In the genomic region with DNA sequence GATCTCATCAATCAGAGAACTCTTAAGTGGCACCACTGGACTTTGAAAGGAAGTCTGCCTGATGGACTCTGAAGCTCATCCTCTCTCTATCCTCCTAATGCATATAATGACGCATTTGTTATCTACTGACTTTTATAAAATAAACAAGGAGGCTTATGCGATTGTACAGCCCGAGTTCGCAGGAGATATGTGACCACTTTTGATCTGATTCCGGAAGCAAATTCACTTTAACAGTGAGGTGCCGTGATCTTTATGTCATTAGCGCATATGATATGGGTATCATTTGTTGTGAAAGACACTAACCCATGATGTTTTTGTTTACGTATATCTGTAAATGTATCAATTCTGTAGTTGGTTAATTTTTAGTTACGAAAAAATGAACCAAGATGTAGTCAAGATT, we compare ENCODE assay signal across 8 cellular contexts. TPM values are rescaled to one million over a fixed set of nuclear protein-coding genes. Genes with fewer than 3 reads are reported as not detected.
DNase-seq lines count a peak whose midpoint lies in the region; ATAC-seq and TF ChIP-seq lines count a peak whose summit lies in the region.

No MANE protein-coding gene starts in this region.

- DNase-seq in T-helper 1 cell (no peak), RWPE1 (ENCODE audit: low spot score) (no peak), epithelial cell of prostate (ENCODE audit: low read depth, low spot score) (no peak), progenitor cell of endocrine pancreas (ENCODE audit: low spot score, unreplicated experiment) (no peak), SK-N-DZ (ENCODE audit: low spot score) (no peak), NCI-H345 (lab: John Stamatoyannopoulos, UW) (no peak)

- H3K4me3 Mint-ChIP-seq in T-helper 1 cell treated with Interleukin-12 subunit alpha and Interleukin-12 subunit beta and Interleukin-4 antibody, amounts not matched to agents 30 μg/mL and 1 μg/mL, for 36 hours, result peak overlapping the region; percentile 99
- peak overlapping the region; percentile 99 for H3K4me3 Mint-ChIP-seq in progenitor cell of endocrine pancreas (ENCODE audit: low read depth)

- TF ChIP-seq CTCF in RWPE1 (conservative IDR thresholded peaks at IDR 0.05; ENCODE audit: low read depth) (no peak), progenitor cell of endocrine pancreas (IDR thresholded peaks at IDR 0.05; ENCODE audit: unreplicated experiment) (no peak)

- H3K9me3 Mint-ChIP-seq in T-helper 1 cell treated with Interleukin-12 subunit alpha and Interleukin-12 subunit beta and Interleukin-4 antibody, amounts not matched to agents 30 μg/mL and 1 μg/mL, for 36 hours, result no peaks in the 10 kb centered on the region
- H3K9me3 Mint-ChIP-seq in progenitor cell of endocrine pancreas (ENCODE audit: low read depth), result no peaks in the 10 kb centered on the region

- H3K36me3 Mint-ChIP-seq in T-helper 1 cell treated with Interleukin-12 subunit alpha and Interleukin-12 subunit beta and Interleukin-4 antibody, amounts not matched to agents 30 μg/mL and 1 μg/mL, for 36 hours (ENCODE audit: low read depth), result peaks cover 8% of the 10 kb centered on the region
- peaks cover 5% of the 10 kb centered on the region for H3K36me3 Mint-ChIP-seq in progenitor cell of endocrine pancreas (ENCODE audit: insufficient read depth)

- H3K27ac Mint-ChIP-seq in T-helper 1 cell treated with Interleukin-12 subunit alpha and Interleukin-12 subunit beta and Interleukin-4 antibody, amounts not matched to agents 30 μg/mL and 1 μg/mL, for 36 hours, result peak overlapping the region; percentile 95
- peak overlapping the region; percentile 97 for H3K27ac Mint-ChIP-seq in progenitor cell of endocrine pancreas

- peaks cover 11% of the 10 kb centered on the region for H3K27me3 Mint-ChIP-seq in T-helper 1 cell treated with Interleukin-12 subunit alpha and Interleukin-12 subunit beta and Interleukin-4 antibody, amounts not matched to agents 30 μg/mL and 1 μg/mL, for 36 hours (ENCODE audit: low read depth)
- peaks cover 13% of the 10 kb centered on the region for H3K27me3 Mint-ChIP-seq in progenitor cell of endocrine pancreas

- POLR2A ChIA-PET in RWPE1 (lab: Yijun Ruan, JAX; ENCODE audit: low non-redundant PET), result interaction anchor here (0.9 kb wide), 1 partner anchor 21 kb away, joined by 3 read pairs; no protein-coding TSS in a partner anchor

- no peak for ATAC-seq in HG03442 (IDR thresholded peaks at IDR 0.05; ENCODE audit: unreplicated experiment)

- CTCF ChIA-PET in RWPE1 (lab: Yijun Ruan, JAX), result interaction anchor here (0.6 to 0.8 kb wide), 2 partner anchors 30 kb away, joined by 3 to 5 read pairs; no protein-coding TSS in a partner anchor

- H3K4me1 Mint-ChIP-seq in T-helper 1 cell treated with Interleukin-12 subunit alpha and Interleukin-12 subunit beta and Interleukin-4 antibody, amounts not matched to agents 30 μg/mL and 1 μg/mL, for 36 hours (ENCODE audit: low read depth), result peaks cover 36% of the 10 kb centered on the region
- peaks cover 31% of the 10 kb centered on the region for H3K4me1 Mint-ChIP-seq in progenitor cell of endocrine pancreas (ENCODE audit: low read depth)

- peak overlapping the region; percentile 88 for H3K27ac ChIP-seq in RWPE1
- peak overlapping the region; percentile 79 for H3K27ac ChIP-seq in epithelial cell of prostate

RNA-seq across cellular contexts. Expression of a gene that starts 0.4 kb away (rescaled TPM):
- 39.0 and 40.1 TPM in 2 replicates for total RNA-seq in progenitor cell of endocrine pancreas
- polyA plus RNA-seq in SK-N-DZ (2014; cell fraction: cytosol; rRNA removed), result 9.1 and 13.3 TPM in 2 replicates
- polyA plus RNA-seq in SK-N-DZ (2014; cell fraction: nucleus; rRNA removed), result 15.3 and 22.7 TPM in 2 replicates

RNA-seq across cellular contexts. Expression of a gene that starts 53.6 kb away (rescaled TPM):
- total RNA-seq in progenitor cell of endocrine pancreas, result 144 and 151 TPM in 2 replicates
- polyA plus RNA-seq in SK-N-DZ (2014; cell fraction: cytosol; rRNA removed), result 66.9 and 70.7 TPM in 2 replicates
- 118 and 133 TPM in 2 replicates for polyA plus RNA-seq in SK-N-DZ (2014; cell fraction: nucleus; rRNA removed)
